In the genomic region with DNA sequence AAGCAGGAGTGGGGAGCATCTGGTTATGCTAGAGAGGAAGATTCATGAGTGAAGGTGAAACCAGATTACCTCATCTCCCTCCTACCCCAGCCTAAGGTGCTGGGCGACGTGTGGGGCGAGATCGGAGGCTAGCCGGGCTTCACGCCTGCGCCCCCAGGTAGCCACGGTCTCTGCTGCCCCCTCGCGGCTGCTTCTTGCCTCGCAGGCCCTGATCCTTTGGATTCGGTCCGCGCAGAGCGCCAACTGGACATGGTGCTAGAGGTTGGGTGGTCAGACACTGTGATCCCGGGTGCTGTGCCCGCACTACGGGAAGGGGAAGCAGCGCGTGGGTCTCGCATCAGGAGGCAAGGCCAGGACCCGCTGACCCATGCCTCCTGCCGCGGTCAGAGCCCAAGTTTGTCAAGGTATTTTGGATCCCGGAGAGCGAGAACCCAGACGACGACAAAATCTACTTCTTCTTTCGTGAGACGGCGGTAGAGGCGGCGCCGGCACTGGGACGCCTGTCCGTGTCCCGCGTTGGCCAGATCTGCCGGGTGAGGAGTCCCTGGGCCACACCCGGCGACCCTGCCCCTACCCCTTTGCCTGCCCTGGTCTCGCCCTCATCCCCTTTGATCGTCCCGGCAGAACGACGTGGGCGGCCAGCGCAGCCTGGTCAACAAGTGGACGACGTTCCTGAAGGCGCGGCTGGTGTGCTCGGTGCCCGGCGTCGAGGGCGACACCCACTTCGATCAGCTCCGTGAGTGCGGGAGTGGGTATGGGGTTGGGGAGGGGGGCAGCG, we compare ENCODE assay signal across 1 cellular context.
TF ChIP-seq lines count a peak whose summit lies in the region.

No MANE protein-coding gene starts in this region.

TF ChIP-seq in GM12878, 131 proteins besides CTCF, POLR2A, EP300 and RAD21 (continued from another document):
- TF ChIP-seq BCLAF1 (IDR thresholded peaks at IDR 0.05) (no peak), EZH2 (IDR thresholded peaks at IDR 0.05; ENCODE audit: borderline replicate concordance, control insufficient read depth, low read depth, low read length) (no peak), FOS (IDR thresholded peaks at IDR 0.05; ENCODE audit: borderline replicate concordance, extremely low read depth, insufficient read length) (no peak), NFYA (IDR thresholded peaks at IDR 0.05; ENCODE audit: borderline replicate concordance, low read depth, low read length) (no peak), NFXL1 (IDR thresholded peaks at IDR 0.05; ENCODE audit: borderline replicate concordance) (no peak)
